8 cellular contexts compared by ENCODE assay signal in the genomic region with DNA sequence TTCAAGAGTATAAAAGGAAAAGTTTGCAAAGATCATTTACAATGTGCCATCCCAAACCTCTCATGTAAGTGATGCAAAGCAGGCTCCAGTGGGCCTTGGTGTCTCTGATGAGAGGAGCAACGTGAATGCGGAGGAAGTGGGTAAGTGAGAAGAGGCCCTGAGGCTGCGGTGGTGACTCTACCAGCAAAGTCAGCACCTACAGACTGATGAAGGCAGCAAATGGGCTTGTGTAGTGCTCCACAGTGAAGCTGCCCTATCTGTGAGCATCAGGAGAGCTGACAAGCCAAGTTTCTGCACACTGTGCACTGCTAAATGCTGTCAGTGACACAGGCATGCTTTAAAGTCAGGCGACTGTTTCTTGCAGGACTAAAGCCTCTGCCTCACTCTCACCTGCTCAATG. TPM values are rescaled to one million over a fixed set of nuclear protein-coding genes. Genes with fewer than 3 reads are reported as not detected.
A peak's percentile ranks its signal among the peaks of the same experiment; 100 is the strongest.
DNase-seq lines count a peak whose midpoint lies in the region; ATAC-seq and TF ChIP-seq lines count a peak whose summit lies in the region.

No MANE protein-coding gene starts in this region.

- H3K36me3 ChIP-seq in cardiac muscle cell (no peaks in the 10 kb centered on the region), left ventricle myocardium inferior (no peaks in the 10 kb centered on the region), left lung (no peaks in the 10 kb centered on the region), thymus (ENCODE audit: control insufficient read depth, insufficient read depth) (no peaks in the 10 kb centered on the region)

- no peak for TF ChIP-seq CTCF in cardiac muscle cell (IDR thresholded peaks at IDR 0.05; ENCODE audit: low read depth, low read length)
- TF ChIP-seq CTCF in left ventricle myocardium inferior (IDR thresholded peaks at IDR 0.05; ENCODE audit: borderline replicate concordance): no peak
- no peak for TF ChIP-seq CTCF in left lung (IDR thresholded peaks at IDR 0.05)

- H3K4me1 ChIP-seq in cardiac muscle cell (ENCODE audit: low read depth): peaks cover 35% of the 10 kb centered on the region
- peaks cover 12% of the 10 kb centered on the region for H3K4me1 ChIP-seq in left ventricle myocardium inferior
- H3K4me1 ChIP-seq in left lung: peaks cover 0 to 31% of the 10 kb centered on the region in 2 donors
- H3K4me1 ChIP-seq in thymus (ENCODE audit: control insufficient read depth, insufficient read depth, low read length): peaks cover 5% of the 10 kb centered on the region

- 28% methylated on average over 4 of the region's 4 CpGs for WGBS in thymus

- DNase-seq in cardiac muscle cell (ENCODE audit: low read depth in 1 of 2, low spot score in 1 of 2) (peak in 1 of 2 donors; percentile 65), left ventricle myocardium inferior (no peak), left lung (no peak), KBM-7 (no peak), occipital lobe (lab: John Stamatoyannopoulos, UW) (no peak), G401 (ENCODE audit: low spot score) (no peak)
- DNase-seq in activated CD4-positive, alpha-beta T cell treated with anti-CD3 and anti-CD28 coated beads, Interleukin-2, amount 50 U/mL, for 4 hours: peak; percentile 62 to 66

- peak overlapping the region; percentile 13 for H3K27ac ChIP-seq in cardiac muscle cell
- no peak overlapping the region for H3K27ac ChIP-seq in left ventricle myocardium inferior (replicated peaks)
- H3K27ac ChIP-seq in left lung: no peak overlapping the region
- H3K27ac ChIP-seq in thymus (ENCODE audit: low read depth): peak overlapping the region; percentile 53

- no peaks in the 10 kb centered on the region for H3K9me3 ChIP-seq in cardiac muscle cell (ENCODE audit: low read depth)
- H3K9me3 ChIP-seq in left ventricle myocardium inferior (replicated peaks): no peaks in the 10 kb centered on the region
- H3K9me3 ChIP-seq in left lung: no peaks in the 10 kb centered on the region
- no peaks in the 10 kb centered on the region for H3K9me3 ChIP-seq in thymus (ENCODE audit: control insufficient read depth)

- intact Hi-C loops in left ventricle myocardium inferior (cut with micrococcal nuclease) (no loop called here), left lung (cut with DNase I) (no loop called here)

- ATAC-seq in left lung: peak; percentile 35

- H3K4me3 ChIP-seq in cardiac muscle cell: no peak overlapping the region
- no peak overlapping the region for H3K4me3 ChIP-seq in left ventricle myocardium inferior
- no peak overlapping the region for H3K4me3 ChIP-seq in left lung
- H3K4me3 ChIP-seq in thymus (ENCODE audit: low read length): no peak overlapping the region

- H3K27me3 ChIP-seq in cardiac muscle cell (no peaks in the 10 kb centered on the region), left ventricle myocardium inferior (ENCODE audit: low read depth) (no peaks in the 10 kb centered on the region), left lung (no peaks in the 10 kb centered on the region), thymus (ENCODE audit: control insufficient read depth, insufficient read depth) (no peaks in the 10 kb centered on the region)

- in situ Hi-C loops in KBM-7 (cut with MboI; ENCODE audit: low pct_unique_long_range_greater_than_20kb, low sequenced_read_pairs) (no loop called here), G401 (cut with HindIII; ENCODE audit: low sequenced_read_pairs) (no loop called here)

RNA-seq across cellular contexts. Expression of a gene that starts 15.6 kb away (rescaled TPM):
- total RNA-seq in cardiac muscle cell (9.2 and 13.5 TPM in 2 replicates), left ventricle myocardium inferior (112 TPM), left lung (100 to 1,000 TPM; 102 to 121 TPM), occipital lobe (31.0 TPM)
- polyA plus RNA-seq in cardiac muscle cell (18.3 and 24.9 TPM in 2 replicates), thymus (123 TPM)
- 29.9 and 38.6 TPM in 2 replicates for total RNA-seq in G401 (2014; rRNA removed; shearing (Covaris generic))

Comparison
In these comparisons a context has a peak if more than half of its experiments do, and no peak if none do; other contexts are left out.
1. H3K27ac ChIP-seq: peak in cardiac muscle cell (single experiment) and thymus (single experiment); none in left ventricle myocardium inferior (single experiment) and left lung (0 of 2).
2. DNase-seq: peak in activated CD4-positive, alpha-beta T cell treated with anti-CD3 and anti-CD28 coated beads, Interleukin-2, amount 50 U/mL, for 4 hours (2 of 2); none in left ventricle myocardium inferior (single experiment), left lung (0 of 2), KBM-7 (single experiment), occipital lobe (single experiment) and G401 (single experiment).